Comparison of ENCODE assay signal across 2 cellular contexts in genomic region chr1:1920608-1921458, GRCh38.
TF ChIP-seq lines count a peak whose summit lies in the region.

No MANE protein-coding gene starts in this region.

TF ChIP-seq in HEK293, 187 proteins besides CTCF, POLR2A, EP300 and RAD21:
- no peak for TF ChIP-seq ZNF610 (tag by site-specific recombination; IDR thresholded peaks at IDR 0.05; ENCODE audit: borderline replicate concordance)
- no peak for TF ChIP-seq ZNF664 (tag by site-specific recombination; IDR thresholded peaks at IDR 0.05)
- TF ChIP-seq EGR2 (tag by site-specific recombination; IDR thresholded peaks at IDR 0.05; ENCODE audit: low read depth): 0 out of 2 replicates have a peak, but pooled peaks have one; percentile 23
- 0 out of 2 replicates have a peak, but pooled peaks have one; percentile 28 for TF ChIP-seq ZFHX2 (tag by site-specific recombination; conservative IDR thresholded peaks at IDR 0.05)
- TF ChIP-seq INSM2 (tag by site-specific recombination; IDR thresholded peaks at IDR 0.05): no peak
- TF ChIP-seq IKZF3 (tag by site-specific recombination; IDR thresholded peaks at IDR 0.05): no peak
- TF ChIP-seq SP2 (tag by site-specific recombination; IDR thresholded peaks at IDR 0.05): peak; percentile 11; the same call in 1 of the 2 replicates
- no peak for TF ChIP-seq PRDM2 (tag by site-specific recombination; IDR thresholded peaks at IDR 0.05; ENCODE audit: borderline replicate concordance)

TF ChIP-seq in H1, 55 proteins besides CTCF, POLR2A, EP300 and RAD21:
- TF ChIP-seq BACH1 (IDR thresholded peaks at IDR 0.05; ENCODE audit: low read length) (no peak), HDAC2 (IDR thresholded peaks at IDR 0.05; ENCODE audit: borderline replicate concordance in 1 of 2, low read depth in 2 of 2, low read length in 2 of 2) (no peak)
